Comparison of ENCODE assay signal across 1 cellular context in the genomic region with DNA sequence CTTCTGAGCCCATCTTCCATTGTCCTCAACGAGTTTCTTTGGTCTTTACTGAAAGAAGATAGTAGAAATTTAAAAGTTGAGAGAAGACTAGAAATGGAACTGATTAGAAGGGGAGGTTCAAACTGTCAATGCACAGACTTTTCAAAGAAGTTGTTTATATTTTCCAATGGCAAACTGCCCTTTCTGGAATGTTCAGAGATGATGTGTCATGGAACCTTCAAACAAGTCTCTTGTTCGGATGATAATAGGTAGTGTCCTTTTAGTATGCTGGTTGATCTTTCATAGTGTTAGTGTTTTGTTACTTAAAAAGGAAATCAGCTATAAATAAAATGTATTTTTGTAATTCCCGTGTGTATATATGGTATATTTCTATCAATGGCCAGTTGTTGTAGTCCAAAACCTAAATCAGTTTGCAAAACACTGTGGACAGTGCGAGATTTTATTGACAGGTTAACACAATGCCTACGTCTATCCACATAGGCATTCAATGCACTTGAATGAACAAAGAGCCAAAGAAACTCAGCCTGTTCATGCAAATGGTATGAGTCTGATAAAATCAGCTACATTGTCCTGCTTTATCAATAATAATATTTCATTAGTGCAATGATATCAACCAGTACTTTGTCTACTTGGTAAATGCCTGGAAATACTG.
TF ChIP-seq lines count a peak whose summit lies in the region.

No MANE protein-coding gene starts in this region.

TF ChIP-seq in IMR-90, 13 proteins besides CTCF, POLR2A, EP300 and RAD21:
- TF ChIP-seq ELK1 (IDR thresholded peaks at IDR 0.05; ENCODE audit: borderline replicate concordance, low read depth, low read length) (no peak), CHD1 (IDR thresholded peaks at IDR 0.05; ENCODE audit: low read depth, low read length) (no peak), BHLHE40 (IDR thresholded peaks at IDR 0.05; ENCODE audit: low read depth, low read length) (no peak), RCOR1 (IDR thresholded peaks at IDR 0.05; ENCODE audit: insufficient replicate concordance, low read length) (no peak), CEBPB (IDR thresholded peaks at IDR 0.05; ENCODE audit: low read depth, low read length) (no peak), RFX5 (IDR thresholded peaks at IDR 0.05; ENCODE audit: low read depth, low read length) (no peak), MXI1 (IDR thresholded peaks at IDR 0.05; ENCODE audit: borderline replicate concordance, low read depth, low read length) (no peak), MAZ (IDR thresholded peaks at IDR 0.05; ENCODE audit: borderline replicate concordance, low read depth, low read length) (no peak), NFE2L2 (IDR thresholded peaks at IDR 0.05; ENCODE audit: low read depth, low read length) (no peak), FOS (IDR thresholded peaks at IDR 0.05; ENCODE audit: low read depth, low read length) (no peak), USF2 (IDR thresholded peaks at IDR 0.05; ENCODE audit: low read depth, low read length) (no peak), MAFK (IDR thresholded peaks at IDR 0.05; ENCODE audit: low read depth, low read length) (no peak), SMC3 (IDR thresholded peaks at IDR 0.05; ENCODE audit: low read depth, low read length) (no peak)
